26 cellular contexts compared by ENCODE assay signal in genomic region chr1:169968174-169968573, GRCh38.
"Had no signal": no experiment of that assay in that cellular context is flagged by ENCODE, and none has a peak within 500 bp of the region (broad histone marks: within the 10 kb centered on the region; RNA-seq: fewer than 3 reads in every experiment).

No MANE protein-coding gene starts in this region.

- H3K4me1 ChIP-seq: left ventricle myocardium inferior, right atrium auricular region, right lobe of liver, tibial nerve, uterus had no signal

- H3K9me3 Mint-ChIP-seq: immature natural killer cell; memory B cell; naive thymus-derived CD4-positive, alpha-beta T cell; natural killer cell treated with Interleukin-12 subunit alpha and Interleukin-12 subunit beta and Interleukin-15 and Interleukin-18, amount 100 ng/mL, for 72 hours; stimulated activated memory B cell treated with anti-CD40 and anti-IgM and Interleukin-4, amounts not matched to agents 10 μg/mL and 1 μg/mL and 100 μg/mL, for 72 hours; stimulated activated naive CD8-positive, alpha-beta T cell treated with anti-CD3 and anti-CD28 coated beads, Interleukin-15, amount 100 ng/mL, for 72 hours; type B pancreatic cell had no signal

- ATAC-seq: mucosa of descending colon; naive thymus-derived CD4-positive, alpha-beta T cell; natural killer cell treated with Interleukin-12 subunit alpha and Interleukin-12 subunit beta and Interleukin-15 and Interleukin-18, amount 100 ng/mL, for 72 hours; right lobe of liver; stimulated activated memory B cell treated with anti-CD40 and anti-IgM and Interleukin-4, amounts not matched to agents 10 μg/mL and 1 μg/mL and 100 μg/mL, for 72 hours; stimulated activated naive CD8-positive, alpha-beta T cell treated with anti-CD3 and anti-CD28 coated beads, Interleukin-15, amount 100 ng/mL, for 72 hours had no signal

- H3K27me3 ChIP-seq: ovary, right atrium auricular region, right lobe of liver, tibial nerve, uterus had no signal

- H3K36me3 Mint-ChIP-seq: natural killer cell treated with Interleukin-12 subunit alpha and Interleukin-12 subunit beta and Interleukin-15 and Interleukin-18, amount 100 ng/mL, for 72 hours had no signal

- FAIRE-seq: islet of Langerhans had no signal

- H3K9me3 ChIP-seq: left ventricle myocardium inferior, mucosa of descending colon, ovary, right atrium auricular region, right lobe of liver, tibial nerve, uterus had no signal

- DNase-seq: hypothalamus; immature natural killer cell; left ventricle myocardium inferior; midbrain; mucosa of descending colon; naive thymus-derived CD4-positive, alpha-beta T cell; ovary; right lobe of liver; stimulated activated CD4-positive, alpha-beta T cell treated with anti-CD3 and anti-CD28 coated beads, Interleukin-1b, Interleukin-23, amount 100 ng/mL, for 48 hours; stimulated activated CD4-positive, alpha-beta T cell treated with anti-CD3 and anti-CD28 coated beads, Interleukin-2, amount 100 ng/mL, for 48 hours; stimulated activated CD4-positive, alpha-beta T cell treated with anti-CD3 and anti-CD28 coated beads, Interleukin-4, amount 100 ng/mL, for 4 hours; stimulated activated CD8-positive, alpha-beta memory T cell treated with anti-CD3 and anti-CD28 coated beads, Interleukin-4, amount 100 ng/mL, for 48 hours; stimulated activated naive CD4-positive, alpha-beta T cell treated with Interleukin-2 at 50 U/mL for 16 hours; stimulated activated naive CD8-positive, alpha-beta T cell treated with anti-CD3 and anti-CD28 coated beads, Interleukin-15, amount 100 ng/mL, for 72 hours; substantia nigra; uterus had no signal

- H3K4me3 ChIP-seq: left ventricle myocardium inferior, lung, mucosa of descending colon, ovary, right atrium auricular region, right lobe of liver, smooth muscle cell, tibial nerve, uterus had no signal

- H3K4me2 ChIP-seq: smooth muscle cell had no signal

- H3K4me3 Mint-ChIP-seq: immature natural killer cell; memory B cell; naive thymus-derived CD4-positive, alpha-beta T cell; natural killer cell treated with Interleukin-12 subunit alpha and Interleukin-12 subunit beta and Interleukin-15 and Interleukin-18, amount 100 ng/mL, for 72 hours; stimulated activated memory B cell treated with anti-CD40 and anti-IgM and Interleukin-4, amounts not matched to agents 10 μg/mL and 1 μg/mL and 100 μg/mL, for 72 hours; stimulated activated naive CD8-positive, alpha-beta T cell treated with anti-CD3 and anti-CD28 coated beads, Interleukin-15, amount 100 ng/mL, for 72 hours; type B pancreatic cell had no signal

- H3K27ac Mint-ChIP-seq: immature natural killer cell; memory B cell; naive thymus-derived CD4-positive, alpha-beta T cell; natural killer cell treated with Interleukin-12 subunit alpha and Interleukin-12 subunit beta and Interleukin-15 and Interleukin-18, amount 100 ng/mL, for 72 hours; progenitor cell of endocrine pancreas; stimulated activated memory B cell treated with anti-CD40 and anti-IgM and Interleukin-4, amounts not matched to agents 10 μg/mL and 1 μg/mL and 100 μg/mL, for 72 hours; stimulated activated naive CD8-positive, alpha-beta T cell treated with anti-CD3 and anti-CD28 coated beads, Interleukin-15, amount 100 ng/mL, for 72 hours; type B pancreatic cell had no signal

- H3K27me3 Mint-ChIP-seq: memory B cell; naive thymus-derived CD4-positive, alpha-beta T cell; natural killer cell treated with Interleukin-12 subunit alpha and Interleukin-12 subunit beta and Interleukin-15 and Interleukin-18, amount 100 ng/mL, for 72 hours; progenitor cell of endocrine pancreas; stimulated activated memory B cell treated with anti-CD40 and anti-IgM and Interleukin-4, amounts not matched to agents 10 μg/mL and 1 μg/mL and 100 μg/mL, for 72 hours; stimulated activated naive CD8-positive, alpha-beta T cell treated with anti-CD3 and anti-CD28 coated beads, Interleukin-15, amount 100 ng/mL, for 72 hours; type B pancreatic cell had no signal

- H3K36me3 ChIP-seq: ovary, right atrium auricular region, right lobe of liver, uterus had no signal

- H3K4me1 Mint-ChIP-seq: immature natural killer cell; memory B cell; stimulated activated memory B cell treated with anti-CD40 and anti-IgM and Interleukin-4, amounts not matched to agents 10 μg/mL and 1 μg/mL and 100 μg/mL, for 72 hours; stimulated activated naive CD8-positive, alpha-beta T cell treated with anti-CD3 and anti-CD28 coated beads, Interleukin-15, amount 100 ng/mL, for 72 hours had no signal

- H3K27ac ChIP-seq: left ventricle myocardium inferior, ovary, right atrium auricular region, right lobe of liver, tibial nerve, uterus had no signal
